7 cellular contexts compared by ENCODE assay signal in genomic region chr11:116556483-116556882, GRCh38.
"Had no signal": no experiment of that assay in that cellular context is flagged by ENCODE, and none has a peak within 500 bp of the region (broad histone marks: within the 10 kb centered on the region; RNA-seq: fewer than 3 reads in every experiment).

No MANE protein-coding gene starts in this region.

- DNase-seq: IMR-90, KBM-7, KG1 had no signal

- H3K27ac ChIP-seq: HL-60 had no signal

- ATAC-seq: K562 had no signal

- FAIRE-seq: HTR-8/SVneo, K562 had no signal

- H3K4me3 ChIP-seq: K562 had no signal

- H3K27ac Mint-ChIP-seq: IgD-negative memory B cell had no signal
